In genomic region chr2:101114815-101115214, GRCh38 we compare ENCODE assay signal across 13 cellular contexts. TPM values are rescaled to one million over a fixed set of nuclear protein-coding genes. Genes with fewer than 3 reads are reported as not detected.
DNase-seq lines count a peak whose midpoint lies in the region; ATAC-seq, FAIRE-seq and TF ChIP-seq lines count a peak whose summit lies in the region.
"Had no signal": no experiment of that assay in that cellular context is flagged by ENCODE, and none has a peak within 500 bp of the region (broad histone marks: within the 10 kb centered on the region; RNA-seq: fewer than 3 reads in every experiment).

No MANE protein-coding gene starts in this region.

- H3K27me3 Mint-ChIP-seq in activated T-cell treated with anti-CD3 and anti-CD28 coated beads, Interleukin-2, amount 50 U/mL, for 4 hours (ENCODE audit: low read depth), result no peaks in the 10 kb centered on the region

- 93% methylated on average over 6 of the region's 6 CpGs for WGBS in HepG2 (ENCODE audit: low lambda C conversion rate)
- WGBS in upper lobe of left lung, 2 donors, result 63 to 69% methylated on average over 6 of the region's 6 CpGs

- DNase-seq in DMS53 (lab: John Stamatoyannopoulos, UW) (peak; percentile 52), DMS53 treated with DMSO at 0.1 percent for 48 hours (lab: John Stamatoyannopoulos, UW; ENCODE audit: unreplicated experiment) (no peak), SKM-1 treated with dmso at 0.1 percent for 144 hours (lab: John Stamatoyannopoulos, UW; ENCODE audit: unreplicated experiment) (peak; percentile 86), HepG2 (ENCODE audit: low spot score) (no peak), upper lobe of left lung (peak in 1 of 2 donors; percentile 73), NCI-H524 treated with DMSO at 0.1 percent for 48 hours (lab: John Stamatoyannopoulos, UW) (no peak)
- DNase-seq in activated T-cell treated with anti-CD3 and anti-CD28 coated beads, Interleukin-2, amount 50 U/mL, for 4 hours, result no peak
- DNase-seq: 8988T, NCI-H1694 treated with DMSO at 0.1 percent for 48 hours, occipital lobe had no signal

- H3K4me2 ChIP-seq in HepG2 (ENCODE audit: low read depth, low read length), result peak overlapping the region; percentile 5; the same call in 1 of the 2 replicates

- H3K36me3 ChIP-seq in HepG2 (replicated peaks in 1 of 2; ENCODE audit: control insufficient read depth in 1 of 2, insufficient read depth in 2 of 2, low read length in 2 of 2), result peaks cover 0 to 7% of the 10 kb centered on the region in 2 experiments; a peak in 2 of 5 replicates
- no peaks in the 10 kb centered on the region for H3K36me3 ChIP-seq in upper lobe of left lung
- H3K36me3 ChIP-seq: cardiac muscle cell had no signal

- H3K79me2 ChIP-seq in HepG2 (ENCODE audit: insufficient read depth, low read length), result peaks cover 85% of the 10 kb centered on the region

- H3K27me3 ChIP-seq in HepG2 (ENCODE audit: control insufficient read depth in 1 of 2, insufficient read depth in 2 of 2, low read length in 2 of 2) (no peaks in the 10 kb centered on the region), upper lobe of left lung (no peaks in the 10 kb centered on the region)
- H3K27me3 ChIP-seq: cardiac muscle cell had no signal

- peaks cover 11% of the 10 kb centered on the region; the same call in 1 of the 2 replicates for H4K20me1 ChIP-seq in HepG2 (ENCODE audit: insufficient read depth, low read length)

- in situ Hi-C loops in HepG2 (cut with HindIII; ENCODE audit: extremely low pct_ligation_motif_present, low pct_unique_long_range_greater_than_20kb), result no loop called here

- CTCF ChIA-PET in HepG2 (lab: Yijun Ruan, JAX; ENCODE audit: low intra/inter-chr PET ratio, low total read pairs), result no interaction called here

- no peak overlapping the region for H2AFZ ChIP-seq in HepG2 (ENCODE audit: low read length)

- no peak overlapping the region for H3K4me3 Mint-ChIP-seq in activated T-cell treated with anti-CD3 and anti-CD28 coated beads, Interleukin-2, amount 50 U/mL, for 4 hours
- H3K4me3 Mint-ChIP-seq: T-cell had no signal

- POLR2A ChIA-PET in HepG2 (lab: Yijun Ruan, JAX), result interaction anchor here (1.7 to 3.3 kb wide), 2 partner anchors 33 to 50 kb away, joined by 3 to 18 read pairs; no protein-coding TSS in a partner anchor

- BruUV-seq in HepG2 (replicated peaks; lab: Mats Ljungman, UMichigan), result no TSS peak

- no peak for FAIRE-seq in HepG2 (lab: Jason Lieb, UNC)

- H3K27ac ChIP-seq in HepG2 (ENCODE audit: extremely low read length, insufficient read depth, low read length) (peak overlapping the region; percentile 100), upper lobe of left lung (peak overlapping the region; percentile 33 to 78 (median 62))
- H3K27ac ChIP-seq: cardiac muscle cell had no signal

- intact Hi-C loops in HepG2 (cut with micrococcal nuclease; ENCODE audit: unreplicated experiment), result no loop called here

- H3K9me3 Mint-ChIP-seq in activated T-cell treated with anti-CD3 and anti-CD28 coated beads, Interleukin-2, amount 50 U/mL, for 4 hours, result no peaks in the 10 kb centered on the region
- H3K9me3 Mint-ChIP-seq: T-cell had no signal

- no peaks in the 10 kb centered on the region for H3K4me1 Mint-ChIP-seq in activated T-cell treated with anti-CD3 and anti-CD28 coated beads, Interleukin-2, amount 50 U/mL, for 4 hours (ENCODE audit: low read depth)

- H3K4me3 ChIP-seq in HepG2 (replicated peaks in 1 of 3; ENCODE audit: insufficient read depth in 1 of 3, low read depth in 2 of 3, low read length in 3 of 3) (no peak overlapping the region), upper lobe of left lung (no peak overlapping the region)
- H3K4me3 ChIP-seq: cardiac muscle cell had no signal

- H3K4me1 ChIP-seq in HepG2 (ENCODE audit: insufficient read depth, low read length), result peaks cover 97% of the 10 kb centered on the region
- H3K4me1 ChIP-seq in upper lobe of left lung, result peaks cover 54 to 86% (median 72%) of the 10 kb centered on the region in 4 donors

- H3K9ac ChIP-seq in HepG2 (ENCODE audit: insufficient read depth, low read depth, low read length), result 0 out of 2 replicates have a peak overlapping the region, but pooled peaks have one; percentile 18

- ATAC-seq in HepG2 (no peak), upper lobe of left lung (ENCODE audit: low FRiP score in 2 of 2) (peak in 1 of 2 donors; percentile 62), GM18511 (IDR thresholded peaks at IDR 0.05; ENCODE audit: unreplicated experiment) (no peak)
- ATAC-seq in activated T-cell treated with anti-CD3 and anti-CD28 coated beads, Interleukin-2, amount 50 U/mL, for 4 hours, result no peak
- ATAC-seq: T-cell had no signal

- TF ChIP-seq RAD21 in HepG2 (CRISPR knock-in tag; IDR thresholded peaks at IDR 0.05), result no peak

- H3K9me3 ChIP-seq in HepG2 (ENCODE audit: low read length) (no peaks in the 10 kb centered on the region), upper lobe of left lung (no peaks in the 10 kb centered on the region)

- no peak for TF ChIP-seq POLR2A in HepG2 (IDR thresholded peaks at IDR 0.05; ENCODE audit: insufficient read depth in 1 of 2, low read depth in 2 of 2, low read length in 2 of 2)
- TF ChIP-seq POLR2A in upper lobe of left lung (IDR thresholded peaks at IDR 0.05), result no peak

- TF ChIP-seq CTCF in HepG2 (CRISPR knock-in tag; IDR thresholded peaks at IDR 0.05), result no peak
- no peak for TF ChIP-seq CTCF in upper lobe of left lung (IDR thresholded peaks at IDR 0.05)

- no peaks in the 10 kb centered on the region for H3K36me3 Mint-ChIP-seq in activated T-cell treated with anti-CD3 and anti-CD28 coated beads, Interleukin-2, amount 50 U/mL, for 4 hours (ENCODE audit: insufficient read depth)
- H3K36me3 Mint-ChIP-seq: T-cell had no signal

- no peak for TF ChIP-seq EP300 in HepG2 (IDR thresholded peaks at IDR 0.05; ENCODE audit: low read depth in 2 of 2, low read length in 2 of 2)
- no peak for TF ChIP-seq EP300 in HepG2 (CRISPR knock-in tag; IDR thresholded peaks at IDR 0.05; ENCODE audit: borderline replicate concordance)
- no peak for TF ChIP-seq EP300 in upper lobe of left lung (IDR thresholded peaks at IDR 0.05)

TF ChIP-seq in HepG2, 621 proteins besides CTCF, POLR2A, EP300 and RAD21:
- TF ChIP-seq MBNL3 (CRISPR knock-in tag; conservative IDR thresholded peaks at IDR 0.05) (no peak), CHCHD3 (CRISPR knock-in tag; IDR thresholded peaks at IDR 0.05) (no peak), GFI1 (CRISPR knock-in tag; IDR thresholded peaks at IDR 0.05; ENCODE audit: borderline replicate concordance) (no peak)

RNA-seq across cellular contexts. Expression of gene TBC1D8, which starts 36.4 kb away (rescaled TPM):
- 24.6 and 45.1 TPM in 2 replicates for total RNA-seq in HepG2 (2016; rRNA removed; fragmentation: Illumina TruSeq; extraction: Trizol)
- 19.7 and 20.1 TPM in 2 replicates for total RNA-seq in HepG2 (2016; cell fraction: cytosol; rRNA removed; fragmentation: Illumina TruSeq; extraction: Trizol; ENCODE audit: low read depth)
- total RNA-seq in HepG2 (2016; cell fraction: insoluble cytoplasmic fraction; rRNA removed; fragmentation: Illumina TruSeq; extraction: Trizol), result 24.0 and 41.1 TPM in 2 replicates
- 25.6 and 27.6 TPM in 2 replicates for total RNA-seq in HepG2 (2016; cell fraction: membrane; rRNA removed; fragmentation: Illumina TruSeq; extraction: Trizol)
- total RNA-seq in HepG2 (2016; cell fraction: nucleus; rRNA removed; fragmentation: Illumina TruSeq; extraction: Trizol), result 65.7 and 82.2 TPM in 2 replicates
- polyA plus RNA-seq in HepG2 (2011; rRNA removed), result 95.4 and 109 TPM in 2 replicates
- 29.9 and 31.1 TPM in 2 replicates for polyA plus RNA-seq in HepG2 (2011; cell fraction: cytosol; rRNA removed)
- 436 and 543 TPM in 2 replicates for polyA plus RNA-seq in HepG2 (2011; cell fraction: nucleus; rRNA removed)
- 48.7 and 51.7 TPM in 2 replicates for polyA plus RNA-seq in HepG2 (2012)
- 3.0 and 3.1 TPM in 2 replicates for polyA plus RNA-seq in HepG2 (2016; cell fraction: cytosol; fragmentation: Illumina TruSeq; extraction: Trizol; ENCODE audit: low read depth)
- 19.9 and 22.5 TPM in 2 replicates for polyA plus RNA-seq in HepG2 (2016; cell fraction: insoluble cytoplasmic fraction; fragmentation: Illumina TruSeq; extraction: Trizol; ENCODE audit: low read depth)
- 8.5 and 9.7 TPM in 2 replicates for polyA plus RNA-seq in HepG2 (2016; cell fraction: membrane; fragmentation: Illumina TruSeq; extraction: Trizol; ENCODE audit: low read depth)
- 164 and 165 TPM in 2 replicates for polyA plus RNA-seq in HepG2 (2016; cell fraction: nucleus; fragmentation: Illumina TruSeq; extraction: Trizol; ENCODE audit: insufficient read depth, low read depth)
- polyA minus RNA-seq in HepG2 (2011; rRNA and poly(A)+ RNA removed; ENCODE audit: low replicate concordance), result 49.0 and 185 TPM in 2 replicates
- polyA minus RNA-seq in HepG2 (2011; cell fraction: cytosol; rRNA and poly(A)+ RNA removed), result 17.5 and 18.1 TPM in 2 replicates
- polyA minus RNA-seq in HepG2 (2011; cell fraction: nucleus; rRNA and poly(A)+ RNA removed), result 201 and 233 TPM in 2 replicates
- 100 to 1,000 TPM in 1 of 6 donors, 10 to 100 TPM in 5; 21.0 to 133 (median 56.8) TPM for total RNA-seq in upper lobe of left lung
- 1 to 10 TPM in 1 of 3 donors, under 1 TPM in 2; 0.58 to 1.1 (median 0.68) TPM for total RNA-seq in activated T-cell treated with anti-CD3 and anti-CD28 coated beads, Interleukin-2, amount 50 U/mL, for 4 hours

Comparison
In these comparisons a context has a peak if more than half of its experiments do, and no peak if none do; other contexts are left out.
1. DNase-seq: peak in DMS53 (single experiment) and SKM-1 treated with dmso at 0.1 percent for 144 hours (single experiment); none in DMS53 treated with DMSO at 0.1 percent for 48 hours (single experiment), HepG2 (single experiment), activated T-cell treated with anti-CD3 and anti-CD28 coated beads, Interleukin-2, amount 50 U/mL, for 4 hours (single experiment) and NCI-H524 treated with DMSO at 0.1 percent for 48 hours (single experiment).
2. RNA of gene TBC1D8, which starts 36.4 kb away (total RNA-seq): 21.0 to 133 TPM in upper lobe of left lung and 19.7 to 82.2 TPM in HepG2; 0.58 to 1.1 TPM in activated T-cell treated with anti-CD3 and anti-CD28 coated beads, Interleukin-2, amount 50 U/mL, for 4 hours; every median in the first group is over 4 times any median in the second.